In genomic region chr1:167276969-167277368, GRCh38 we compare ENCODE assay signal across 1 cellular context.
TF ChIP-seq lines count a peak whose summit lies in the region.

No MANE protein-coding gene starts in this region.

TF ChIP-seq in GM12878, 131 proteins besides CTCF, POLR2A, EP300 and RAD21 (continued from another document and continues in another):
- peak in 1 of 2 experiments; percentile 41; a peak in 2 of 4 replicates for TF ChIP-seq BHLHE40 (IDR thresholded peaks at IDR 0.05; ENCODE audit: borderline replicate concordance in 1 of 2, low read depth in 2 of 2, low read length in 1 of 2)
- TF ChIP-seq TCF3 (IDR thresholded peaks at IDR 0.05; ENCODE audit: borderline replicate concordance, insufficient read depth, low read depth, low read length): no peak
- TF ChIP-seq ZNF622 (IDR thresholded peaks at IDR 0.05): no peak
- TF ChIP-seq ATF7 (IDR thresholded peaks at IDR 0.05; ENCODE audit: low read depth): peak; percentile 77
- no peak for TF ChIP-seq TBL1XR1 (IDR thresholded peaks at IDR 0.05; ENCODE audit: low read depth, low read length)
- 0 out of 2 replicates have a peak, but pooled peaks have one; percentile 46 for TF ChIP-seq CBX5 (IDR thresholded peaks at IDR 0.05; ENCODE audit: low read depth)
- TF ChIP-seq PRDM15 (CRISPR knock-in tag; IDR thresholded peaks at IDR 0.05): no peak
- TF ChIP-seq IRF3 (IDR thresholded peaks at IDR 0.05): no peak
- TF ChIP-seq ATF3 (IDR thresholded peaks at IDR 0.05; ENCODE audit: borderline replicate concordance, extremely low read depth, low read depth, low read length): no peak
- TF ChIP-seq HDAC6 (IDR thresholded peaks at IDR 0.05; ENCODE audit: unreplicated experiment): no peak
- peak; percentile 84 for TF ChIP-seq IKZF1 (conservative IDR thresholded peaks at IDR 0.05)
- TF ChIP-seq CEBPB (IDR thresholded peaks at IDR 0.05; ENCODE audit: borderline replicate concordance in 1 of 2, low read depth in 2 of 2, low read length in 2 of 2): no peak
- TF ChIP-seq EED (IDR thresholded peaks at IDR 0.05; ENCODE audit: low read depth): no peak
- TF ChIP-seq SIX5 (IDR thresholded peaks at IDR 0.05; ENCODE audit: low read depth, low read length, severe bottlenecking): no peak
- no peak for TF ChIP-seq CREB1 (IDR thresholded peaks at IDR 0.05; ENCODE audit: low read depth)
- TF ChIP-seq MTA2 (IDR thresholded peaks at IDR 0.05; ENCODE audit: low read depth): peak; percentile 85
- no peak for TF ChIP-seq KLF5 (IDR thresholded peaks at IDR 0.05; ENCODE audit: partially characterized antibody)
- peak; percentile 81 for TF ChIP-seq SKIL (IDR thresholded peaks at IDR 0.05; ENCODE audit: low read depth, poor library complexity, severe bottlenecking)
- TF ChIP-seq TCF12 (IDR thresholded peaks at IDR 0.05; ENCODE audit: low read depth, low read length): no peak
- peak; percentile 94 to 95 for TF ChIP-seq IKZF2 (IDR thresholded peaks at IDR 0.05)
- 0 out of 2 replicates have a peak, but pooled peaks have one; percentile 7 for TF ChIP-seq PKNOX1 (IDR thresholded peaks at IDR 0.05)
- TF ChIP-seq PAX5 (IDR thresholded peaks at IDR 0.05; ENCODE audit: borderline replicate concordance, low read depth, low read length): no peak
- TF ChIP-seq RFX5 (IDR thresholded peaks at IDR 0.05; ENCODE audit: low read depth, low read length): no peak
- 0 out of 2 replicates have a peak, but pooled peaks have one; percentile 12 for TF ChIP-seq SMARCA5 (IDR thresholded peaks at IDR 0.05)
- 0 out of 2 replicates have a peak, but pooled peaks have one; percentile 38 for TF ChIP-seq ATF2 (IDR thresholded peaks at IDR 0.05; ENCODE audit: low read length)
- no peak for TF ChIP-seq IRF4 (IDR thresholded peaks at IDR 0.05; ENCODE audit: low read depth, low read length)
- no peak for TF ChIP-seq LARP7 (IDR thresholded peaks at IDR 0.05)
- no peak for TF ChIP-seq NFIC (IDR thresholded peaks at IDR 0.05; ENCODE audit: low read depth, low read length)
- no peak for TF ChIP-seq MTA3 (IDR thresholded peaks at IDR 0.05; ENCODE audit: borderline replicate concordance, low read length)
- TF ChIP-seq KAT2A (conservative IDR thresholded peaks at IDR 0.05; ENCODE audit: control insufficient read depth, low read depth, low read length): no peak
- TF ChIP-seq USF1 (IDR thresholded peaks at IDR 0.05; ENCODE audit: borderline replicate concordance, extremely low read length, insufficient read depth, low read depth, low read length): no peak
- TF ChIP-seq PBX3 (IDR thresholded peaks at IDR 0.05; ENCODE audit: insufficient replicate concordance, low read depth, low read length): no peak
- TF ChIP-seq POU2F2 (IDR thresholded peaks at IDR 0.05; ENCODE audit: borderline replicate concordance, low read depth, low read length): no peak
- no peak for TF ChIP-seq EGR1 (IDR thresholded peaks at IDR 0.05; ENCODE audit: borderline replicate concordance in 1 of 2, low read depth in 2 of 2, low read length in 2 of 2)
- no peak for TF ChIP-seq ZNF687 (IDR thresholded peaks at IDR 0.05)
- no peak for TF ChIP-seq RBBP5 (conservative IDR thresholded peaks at IDR 0.05)
- TF ChIP-seq CREM (IDR thresholded peaks at IDR 0.05; ENCODE audit: low read depth): no peak
- TF ChIP-seq CBFB (IDR thresholded peaks at IDR 0.05; ENCODE audit: low read depth): no peak
- TF ChIP-seq MEF2A (IDR thresholded peaks at IDR 0.05; ENCODE audit: insufficient read depth, low read depth, low read length): no peak
- TF ChIP-seq YBX1 (IDR thresholded peaks at IDR 0.05): no peak
- no peak for TF ChIP-seq HSF1 (IDR thresholded peaks at IDR 0.05; ENCODE audit: low read depth, low read length)
- TF ChIP-seq EZH2 (IDR thresholded peaks at IDR 0.05; ENCODE audit: borderline replicate concordance, control insufficient read depth, low read depth, low read length): no peak
- TF ChIP-seq NFXL1 (IDR thresholded peaks at IDR 0.05; ENCODE audit: borderline replicate concordance): no peak
